In genomic region chr17:61177351-61177750, GRCh38 we compare ENCODE assay signal across 23 cellular contexts.
A peak's percentile ranks its signal among the peaks of the same experiment; 100 is the strongest.
DNase-seq lines count a peak whose midpoint lies in the region; ATAC-seq, FAIRE-seq and TF ChIP-seq lines count a peak whose summit lies in the region.
"Had no signal": no experiment of that assay in that cellular context is flagged by ENCODE, and none has a peak within 500 bp of the region (broad histone marks: within the 10 kb centered on the region; RNA-seq: fewer than 3 reads in every experiment).

No MANE protein-coding gene starts in this region.

- H3K27ac ChIP-seq in DND-41 (ENCODE audit: low read length): no peak overlapping the region
- no peak overlapping the region for H3K27ac ChIP-seq in PC-9
- H3K27ac ChIP-seq: BLaER1 treated with 17β-estradiol and CSF1 and Interleukin-3, amounts not matched to agents 10 nM and 100 nM; C4-2B had no signal

- H3K79me2 ChIP-seq in DND-41 (ENCODE audit: insufficient read depth, low read length): no peaks in the 10 kb centered on the region
- no peaks in the 10 kb centered on the region for H3K79me2 ChIP-seq in PC-9 (ENCODE audit: low read depth)

- H3K4me3 ChIP-seq in DND-41 (ENCODE audit: low read depth in 1 of 2, low read length in 2 of 2) (no peak overlapping the region), PC-9 (no peak overlapping the region)
- no peak overlapping the region for H3K4me3 ChIP-seq in Jurkat, Clone E6-1 (ENCODE audit: low read length)
- H3K4me3 ChIP-seq: BLaER1 treated with 17β-estradiol and CSF1 and Interleukin-3, amounts not matched to agents 10 nM and 100 nM had no signal

- H3K4me2 ChIP-seq in DND-41 (ENCODE audit: insufficient read depth, low read length) (no peak overlapping the region), PC-9 (no peak overlapping the region)
- H3K4me2 ChIP-seq: BLaER1 treated with 17β-estradiol and CSF1 and Interleukin-3, amounts not matched to agents 10 nM and 100 nM had no signal

- H3K9ac ChIP-seq in DND-41 (ENCODE audit: low read depth, low read length): no peak overlapping the region
- H3K9ac ChIP-seq: BLaER1 treated with 17β-estradiol and CSF1 and Interleukin-3, amounts not matched to agents 10 nM and 100 nM had no signal

- H3K36me3 ChIP-seq in DND-41 (ENCODE audit: insufficient read depth, low read length) (no peaks in the 10 kb centered on the region), PC-9 (ENCODE audit: low read depth) (no peaks in the 10 kb centered on the region)
- H3K36me3 ChIP-seq: BLaER1 treated with 17β-estradiol and CSF1 and Interleukin-3, amounts not matched to agents 10 nM and 100 nM had no signal

- no peaks in the 10 kb centered on the region for H3K9me3 Mint-ChIP-seq in activated CD4-positive, alpha-beta memory T cell treated with anti-CD3 and anti-CD28 coated beads for 36 hours
- H3K9me3 Mint-ChIP-seq: CD4-positive, alpha-beta T cell had no signal

- no peaks in the 10 kb centered on the region for H3K4me1 Mint-ChIP-seq in activated CD4-positive, alpha-beta memory T cell treated with anti-CD3 and anti-CD28 coated beads for 36 hours (ENCODE audit: low read depth)
- H3K4me1 Mint-ChIP-seq: B cell had no signal

- no peaks in the 10 kb centered on the region for H3K9me2 ChIP-seq in PC-9 (ENCODE audit: insufficient read depth)

- H3K36me3 Mint-ChIP-seq in activated CD4-positive, alpha-beta memory T cell treated with anti-CD3 and anti-CD28 coated beads for 36 hours: no peaks in the 10 kb centered on the region
- H3K36me3 Mint-ChIP-seq: CD8-positive, alpha-beta T cell had no signal

- ATAC-seq in DND-41 (ENCODE audit: insufficient read depth, low read depth): peak; percentile 57
- ATAC-seq: CD8-positive, alpha-beta T cell had no signal

- no peaks in the 10 kb centered on the region for H3F3A ChIP-seq in PC-9 (ENCODE audit: insufficient read depth, low read depth)

- no peaks in the 10 kb centered on the region for H3K27me3 ChIP-seq in DND-41 (ENCODE audit: insufficient read depth, low read length, poor library complexity)
- no peaks in the 10 kb centered on the region for H3K27me3 ChIP-seq in PC-9 (ENCODE audit: insufficient read depth, low read depth)
- H3K27me3 ChIP-seq: BLaER1 treated with 17β-estradiol and CSF1 and Interleukin-3, amounts not matched to agents 10 nM and 100 nM had no signal

- POLR2A ChIA-PET in PC-9 (lab: Charles Lee; ENCODE audit: unreplicated experiment): no interaction called here
- POLR2A ChIA-PET in activated CD4-positive, alpha-beta memory T cell treated with anti-CD3 and anti-CD28 coated beads for 36 hours (lab: Charles Lee): no interaction called here

- H3K4me3 Mint-ChIP-seq in activated CD4-positive, alpha-beta memory T cell treated with anti-CD3 and anti-CD28 coated beads for 36 hours: no peak overlapping the region
- H3K4me3 Mint-ChIP-seq: B cell; CD4-positive, alpha-beta T cell; CD8-positive, alpha-beta T cell had no signal

- DNase-seq in DND-41 (no peak), urothelium cell line (ENCODE audit: low spot score) (no peak), PC-9 (no peak), DMS114 treated with DMSO at 0.1 percent for 48 hours (lab: John Stamatoyannopoulos, UW; ENCODE audit: unreplicated experiment) (no peak)
- peak; percentile 52 for DNase-seq in Jurkat, Clone E6-1 (ENCODE audit: low read depth, low spot score)
- DNase-seq in activated CD4-positive, alpha-beta memory T cell treated with anti-CD3 and anti-CD28 coated beads for 36 hours: no peak
- DNase-seq: 8988T; AML-193; Caco-2; Calu3; CD4-positive, alpha-beta T cell; CD8-positive, alpha-beta T cell; DMS153; DMS53; DMS79; GF-D8 had no signal

- H3K4me1 ChIP-seq in DND-41 (ENCODE audit: insufficient read depth, low read length) (no peaks in the 10 kb centered on the region), PC-9 (replicated peaks; ENCODE audit: insufficient read depth) (no peaks in the 10 kb centered on the region)

- intact Hi-C loops in PC-9 (cut with micrococcal nuclease; ENCODE audit: unreplicated experiment): no loop called here
- intact Hi-C loops in activated CD4-positive, alpha-beta memory T cell treated with anti-CD3 and anti-CD28 coated beads for 36 hours (cut with micrococcal nuclease): no loop called here

- H3K9me3 ChIP-seq in DND-41 (ENCODE audit: insufficient read depth, low read length, severe bottlenecking) (no peaks in the 10 kb centered on the region), PC-9 (ENCODE audit: insufficient read depth, low read depth) (no peaks in the 10 kb centered on the region)
- H3K9me3 ChIP-seq: Caco-2 had no signal

- CTCF ChIA-PET in PC-9 (lab: Charles Lee): no interaction called here
- CTCF ChIA-PET in activated CD4-positive, alpha-beta memory T cell treated with anti-CD3 and anti-CD28 coated beads for 36 hours (lab: Charles Lee): no interaction called here

- H3K27me3 Mint-ChIP-seq in activated CD4-positive, alpha-beta memory T cell treated with anti-CD3 and anti-CD28 coated beads for 36 hours: no peaks in the 10 kb centered on the region
- H3K27me3 Mint-ChIP-seq: B cell; CD4-positive, alpha-beta T cell had no signal

- no peak overlapping the region for H3K27ac Mint-ChIP-seq in activated CD4-positive, alpha-beta memory T cell treated with anti-CD3 and anti-CD28 coated beads for 36 hours
- H3K27ac Mint-ChIP-seq: B cell; CD4-positive, alpha-beta T cell; CD8-positive, alpha-beta T cell had no signal

- no TSS peak for BruUV-seq in PC-9 (replicated peaks; lab: Mats Ljungman, UMichigan)

- H2AFZ ChIP-seq in DND-41 (ENCODE audit: low read depth, low read length) (no peak overlapping the region), PC-9 (no peak overlapping the region)

- no peak for TF ChIP-seq CTCF in DND-41 (IDR thresholded peaks at IDR 0.05; ENCODE audit: borderline replicate concordance, extremely low read depth, low read length, poor library complexity, severe bottlenecking)
- no peak for TF ChIP-seq CTCF in PC-9 (conservative IDR thresholded peaks at IDR 0.05)

- H4K20me1 ChIP-seq in DND-41 (ENCODE audit: insufficient read depth, low read length): no peaks in the 10 kb centered on the region
- H4K20me1 ChIP-seq in PC-9 (ENCODE audit: insufficient read depth): no peaks in the 10 kb centered on the region
- H4K20me1 ChIP-seq: BLaER1 treated with 17β-estradiol and CSF1 and Interleukin-3, amounts not matched to agents 10 nM and 100 nM had no signal

- FAIRE-seq in urothelium cell line (lab: Jason Lieb, UNC): peak; percentile 32
- FAIRE-seq: A204.1, G401.6, GM12891, GM19239 had no signal
